ENCODE assay signal across 2 cellular contexts in the genomic region with DNA sequence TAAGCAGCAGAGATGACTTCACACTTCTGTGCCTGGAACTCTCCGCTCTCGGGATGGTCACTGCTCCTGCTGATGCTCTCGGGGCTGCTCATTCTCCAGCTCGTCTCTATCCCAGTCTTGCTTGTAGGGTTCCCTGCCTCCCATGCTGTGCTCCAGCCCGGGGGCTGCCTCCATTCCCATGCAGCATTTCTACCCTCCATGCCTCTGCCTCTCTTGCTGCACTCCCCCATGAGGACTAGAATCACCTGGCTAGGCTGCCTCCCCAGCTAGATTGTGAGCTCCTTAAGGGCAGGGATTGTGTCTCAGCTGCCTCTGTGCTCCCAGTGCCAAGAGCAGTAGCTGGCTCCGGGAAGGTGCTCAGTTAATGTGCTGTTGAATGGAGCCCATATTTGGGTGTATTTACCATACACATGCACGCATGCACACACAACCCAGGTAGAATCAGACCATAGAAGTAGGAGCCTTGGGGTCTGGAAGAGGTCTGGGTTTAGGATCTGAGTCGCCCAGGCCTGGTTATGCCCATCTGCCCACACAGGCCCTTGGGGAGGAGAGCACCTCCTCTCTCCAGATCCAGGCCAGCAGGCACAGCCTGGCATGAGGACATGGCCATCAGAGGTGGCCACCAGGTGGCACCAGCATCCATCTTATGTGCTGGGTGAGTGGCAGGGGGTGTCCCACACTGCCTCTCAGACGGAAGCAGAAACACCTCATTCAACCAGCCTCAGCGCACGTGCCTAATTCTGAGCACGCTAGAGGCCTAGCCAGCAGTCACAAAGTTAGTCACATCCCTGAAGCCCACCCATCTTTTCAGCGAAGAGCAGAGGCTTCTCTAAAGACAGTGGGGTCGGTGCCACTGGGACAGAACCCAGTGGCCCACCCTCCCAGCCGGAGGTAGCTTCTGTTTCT.
TF ChIP-seq lines count a peak whose summit lies in the region.

No MANE protein-coding gene starts in this region.

TF ChIP-seq in IMR-90, 13 proteins besides CTCF, POLR2A, EP300 and RAD21:
- no peak for TF ChIP-seq RFX5 (IDR thresholded peaks at IDR 0.05; ENCODE audit: low read depth, low read length)
- TF ChIP-seq BHLHE40 (IDR thresholded peaks at IDR 0.05; ENCODE audit: low read depth, low read length) = peak; percentile 92
- no peak for TF ChIP-seq CEBPB (IDR thresholded peaks at IDR 0.05; ENCODE audit: low read depth, low read length)
- peak; percentile 72 for TF ChIP-seq USF2 (IDR thresholded peaks at IDR 0.05; ENCODE audit: low read depth, low read length)
- no peak for TF ChIP-seq MAZ (IDR thresholded peaks at IDR 0.05; ENCODE audit: borderline replicate concordance, low read depth, low read length)
- TF ChIP-seq NFE2L2 (IDR thresholded peaks at IDR 0.05; ENCODE audit: low read depth, low read length) = no peak
- TF ChIP-seq, protein P1, sequence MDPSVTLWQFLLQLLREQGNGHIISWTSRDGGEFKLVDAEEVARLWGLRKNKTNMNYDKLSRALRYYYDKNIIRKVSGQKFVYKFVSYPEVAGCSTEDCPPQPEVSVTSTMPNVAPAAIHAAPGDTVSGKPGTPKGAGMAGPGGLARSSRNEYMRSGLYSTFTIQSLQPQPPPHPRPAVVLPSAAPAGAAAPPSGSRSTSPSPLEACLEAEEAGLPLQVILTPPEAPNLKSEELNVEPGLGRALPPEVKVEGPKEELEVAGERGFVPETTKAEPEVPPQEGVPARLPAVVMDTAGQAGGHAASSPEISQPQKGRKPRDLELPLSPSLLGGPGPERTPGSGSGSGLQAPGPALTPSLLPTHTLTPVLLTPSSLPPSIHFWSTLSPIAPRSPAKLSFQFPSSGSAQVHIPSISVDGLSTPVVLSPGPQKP (IDR thresholded peaks at IDR 0.05; ENCODE audit: borderline replicate concordance, low read depth, low read length) = no peak
- no peak for TF ChIP-seq FOS (IDR thresholded peaks at IDR 0.05; ENCODE audit: low read depth, low read length)
- TF ChIP-seq CHD1 (IDR thresholded peaks at IDR 0.05; ENCODE audit: low read depth, low read length) = no peak
- no peak for TF ChIP-seq MAFK (IDR thresholded peaks at IDR 0.05; ENCODE audit: low read depth, low read length)
- no peak for TF ChIP-seq RCOR1 (IDR thresholded peaks at IDR 0.05; ENCODE audit: insufficient replicate concordance, low read length)
- peak; percentile 67 for TF ChIP-seq MXI1 (IDR thresholded peaks at IDR 0.05; ENCODE audit: borderline replicate concordance, low read depth, low read length)
- TF ChIP-seq SMC3 (IDR thresholded peaks at IDR 0.05; ENCODE audit: low read depth, low read length) = peak; percentile 92

TF ChIP-seq in neural cell, 6 proteins besides CTCF, POLR2A, EP300 and RAD21:
- peak; percentile 91 for TF ChIP-seq SMC3 (conservative IDR thresholded peaks at IDR 0.05; ENCODE audit: poor library complexity)
- TF ChIP-seq REST (IDR thresholded peaks at IDR 0.05; ENCODE audit: borderline replicate concordance) = no peak
